15 cellular contexts compared by ENCODE assay signal in genomic region chrX:308821-309520, GRCh38. TPM values are rescaled to one million over a fixed set of nuclear protein-coding genes. Genes with fewer than 3 reads are reported as not detected.
DNase-seq lines count a peak whose midpoint lies in the region; ATAC-seq and TF ChIP-seq lines count a peak whose summit lies in the region.
"Had no signal": no experiment of that assay in that cellular context is flagged by ENCODE, and none has a peak within 500 bp of the region (broad histone marks: within the 10 kb centered on the region; RNA-seq: fewer than 3 reads in every experiment).

No MANE protein-coding gene starts in this region.

- ATAC-seq in left cardiac atrium, result no peak

- H3K36me3 Mint-ChIP-seq in endothelial cell (ENCODE audit: low read depth, unreplicated experiment), result peaks cover 37% of the 10 kb centered on the region

- H3K27me3 Mint-ChIP-seq in endothelial cell (ENCODE audit: unreplicated experiment), result peaks cover 10% of the 10 kb centered on the region

- H3K4me1 Mint-ChIP-seq in endothelial cell (ENCODE audit: unreplicated experiment), result no peaks in the 10 kb centered on the region
- H3K4me1 Mint-ChIP-seq: H9 had no signal

- H3K27ac Mint-ChIP-seq in endothelial cell (ENCODE audit: unreplicated experiment), result peak overlapping the region; percentile 61

- H3K27ac ChIP-seq in right atrium auricular region (no peak overlapping the region), osteoblast (ENCODE audit: low read depth, low read length) (no peak overlapping the region)
- H3K27ac ChIP-seq: HL-60 had no signal

- H3K4me2 ChIP-seq in osteoblast (ENCODE audit: insufficient read depth, low read length), result no peak overlapping the region

- no peak overlapping the region for H3K4me3 Mint-ChIP-seq in endothelial cell (ENCODE audit: unreplicated experiment)
- H3K4me3 Mint-ChIP-seq: H9 had no signal

- intact Hi-C loops in left cardiac atrium (cut with DNase I), result no loop called here

- no peaks in the 10 kb centered on the region for H3K9me3 Mint-ChIP-seq in endothelial cell (ENCODE audit: unreplicated experiment)
- H3K9me3 Mint-ChIP-seq: H9 had no signal

- H3K79me2 ChIP-seq in osteoblast (ENCODE audit: insufficient read depth, low read length), result no peaks in the 10 kb centered on the region

- H4K20me1 ChIP-seq in osteoblast (ENCODE audit: insufficient read depth, low read length), result no peaks in the 10 kb centered on the region

- peaks cover 75% of the 10 kb centered on the region for H3K36me3 ChIP-seq in right atrium auricular region
- peaks cover 48% of the 10 kb centered on the region for H3K36me3 ChIP-seq in osteoblast (ENCODE audit: insufficient read depth, low read length)

- TF ChIP-seq CTCF in right atrium auricular region (IDR thresholded peaks at IDR 0.05) (no peak), endothelial cell (IDR thresholded peaks at IDR 0.05; ENCODE audit: unreplicated experiment) (no peak), osteoblast (IDR thresholded peaks at IDR 0.05; ENCODE audit: extremely low read depth, low read depth, low read length) (no peak)

- DNase-seq in left cardiac atrium (peak; percentile 4), right atrium auricular region (ENCODE audit: low spot score) (no peak), endothelial cell (ENCODE audit: low spot score) (no peak), osteoblast (ENCODE audit: insufficient read length, low spot score, missing footprints) (peak; percentile 89), DMS53 (lab: John Stamatoyannopoulos, UW) (no peak), T-helper 1 cell (no peak), NCI-H345 (lab: John Stamatoyannopoulos, UW) (no peak)
- DNase-seq: AML-193, Caco-2, H9, NCI-H187 treated with DMSO at 0.1 percent for 48 hours, NCI-H2171, NCI-H748 treated with DMSO at 0.1 percent for 48 hours, OCI-M1 had no signal

- no peaks in the 10 kb centered on the region for H3K4me1 ChIP-seq in right atrium auricular region
- no peaks in the 10 kb centered on the region for H3K4me1 ChIP-seq in osteoblast (ENCODE audit: insufficient read depth, low read length)
- H3K4me1 ChIP-seq: Caco-2 had no signal

- H2AFZ ChIP-seq in osteoblast (ENCODE audit: low read length), result no peak overlapping the region

- H3K9me3 ChIP-seq in right atrium auricular region (no peaks in the 10 kb centered on the region), osteoblast (ENCODE audit: low read depth, low read length) (no peaks in the 10 kb centered on the region)
- H3K9me3 ChIP-seq: Caco-2 had no signal

- H3K4me3 ChIP-seq in right atrium auricular region (no peak overlapping the region), osteoblast (ENCODE audit: insufficient read depth, low read length) (no peak overlapping the region)

- H3K27me3 ChIP-seq in right atrium auricular region (no peaks in the 10 kb centered on the region), osteoblast (ENCODE audit: insufficient read depth, low read length) (no peaks in the 10 kb centered on the region)

RNA-seq across cellular contexts. Expression of gene GTPBP6, which starts 9.6 kb away (rescaled TPM):
- total RNA-seq in left cardiac atrium, result 10 to 100 TPM; 48.0 to 55.6 TPM
- 10 to 100 TPM; 44.6 to 52.1 TPM for total RNA-seq in right atrium auricular region
- 47.2 TPM for total RNA-seq in endothelial cell (ENCODE audit: unreplicated experiment)
- 34.2 and 34.4 TPM in 2 replicates for total RNA-seq in osteoblast

RNA-seq across cellular contexts. Expression of gene PLCXD1, which starts 27.8 kb away (rescaled TPM):
- 10 to 100 TPM in 1 of 2 donors, 1 to 10 TPM in 1; 2.9 to 13.7 TPM for total RNA-seq in left cardiac atrium
- 1 to 10 TPM; 2.2 to 3.0 TPM for total RNA-seq in right atrium auricular region
- 21.7 TPM for total RNA-seq in endothelial cell (ENCODE audit: unreplicated experiment)
- 3.3 and 4.1 TPM in 2 replicates for total RNA-seq in osteoblast

Comparison
In these comparisons a context has a peak if more than half of its experiments do, and no peak if none do; other contexts are left out.
1. DNase-seq: peak in left cardiac atrium (single experiment) and osteoblast (single experiment); none in right atrium auricular region (single experiment), endothelial cell (single experiment), DMS53 (single experiment), T-helper 1 cell (0 of 5) and NCI-H345 (single experiment).